ENCODE assay signal across 10 cellular contexts in the genomic region with DNA sequence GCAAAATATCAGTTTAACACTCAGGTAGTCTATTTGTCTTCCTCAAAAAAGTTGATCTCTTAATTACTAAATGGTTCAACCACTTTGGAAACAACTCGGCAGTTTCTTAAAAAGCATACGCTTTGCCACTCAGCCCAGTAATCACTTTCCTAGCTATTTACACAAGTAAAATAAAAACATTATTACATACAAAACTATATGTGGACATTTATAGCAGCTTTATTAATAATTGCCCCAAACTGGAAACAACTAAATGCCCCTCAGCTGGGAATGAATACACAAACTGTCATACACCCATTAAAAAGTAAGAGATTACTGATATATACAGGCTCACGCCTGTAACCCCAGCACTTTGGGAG. TPM values are rescaled to one million over a fixed set of nuclear protein-coding genes. Genes with fewer than 3 reads are reported as not detected.
A peak's percentile ranks its signal among the peaks of the same experiment; 100 is the strongest.
DNase-seq lines count a peak whose midpoint lies in the region; ATAC-seq and TF ChIP-seq lines count a peak whose summit lies in the region.
"Had no signal": no experiment of that assay in that cellular context is flagged by ENCODE, and none has a peak within 500 bp of the region (broad histone marks: within the 10 kb centered on the region; RNA-seq: fewer than 3 reads in every experiment).

No MANE protein-coding gene starts in this region.

- no peak for DNase-seq in activated CD4-positive, CD25-positive, alpha-beta regulatory T cell (lab: John Stamatoyannopoulos, UW)
- DNase-seq in LHCN-M2 (ENCODE audit: low read depth) (peak; percentile 19), neural crest cell (ENCODE audit: low read depth, low spot score) (no peak), OCI-M2 (lab: John Stamatoyannopoulos, UW; ENCODE audit: unreplicated experiment) (no peak), foreskin melanocyte (no peak)
- no peak for DNase-seq in activated naive CD8-positive, alpha-beta T cell treated with anti-CD3 and anti-CD28 coated beads, Interleukin-2, amount 50 U/mL, for 24 hours
- DNase-seq: kidney, NCI-H524 had no signal

- H3K9me3 Mint-ChIP-seq in activated naive CD8-positive, alpha-beta T cell treated with anti-CD3 and anti-CD28 coated beads, Interleukin-2, amount 50 U/mL, for 24 hours, result no peaks in the 10 kb centered on the region
- H3K9me3 Mint-ChIP-seq in neural crest cell, result no peaks in the 10 kb centered on the region

- TF ChIP-seq CTCF in neural crest cell (conservative IDR thresholded peaks at IDR 0.05), result no peak

- peak overlapping the region; percentile 47 for H3K27ac Mint-ChIP-seq in activated naive CD8-positive, alpha-beta T cell treated with anti-CD3 and anti-CD28 coated beads, Interleukin-2, amount 50 U/mL, for 24 hours
- no peak overlapping the region for H3K27ac Mint-ChIP-seq in neural crest cell (ENCODE audit: unreplicated experiment)

- peak overlapping the region; percentile 35 for H3K4me3 Mint-ChIP-seq in activated naive CD8-positive, alpha-beta T cell treated with anti-CD3 and anti-CD28 coated beads, Interleukin-2, amount 50 U/mL, for 24 hours
- peak overlapping the region; percentile 86 for H3K4me3 Mint-ChIP-seq in neural crest cell

- H3K36me3 Mint-ChIP-seq in activated naive CD8-positive, alpha-beta T cell treated with anti-CD3 and anti-CD28 coated beads, Interleukin-2, amount 50 U/mL, for 24 hours (ENCODE audit: low read depth), result peaks cover 39% of the 10 kb centered on the region
- peaks cover 34% of the 10 kb centered on the region for H3K36me3 Mint-ChIP-seq in neural crest cell (ENCODE audit: low read depth)

- H3K4me1 Mint-ChIP-seq in activated naive CD8-positive, alpha-beta T cell treated with anti-CD3 and anti-CD28 coated beads, Interleukin-2, amount 50 U/mL, for 24 hours, result peaks cover 41% of the 10 kb centered on the region
- peaks cover 33% of the 10 kb centered on the region for H3K4me1 Mint-ChIP-seq in neural crest cell

- H3K27me3 Mint-ChIP-seq in activated naive CD8-positive, alpha-beta T cell treated with anti-CD3 and anti-CD28 coated beads, Interleukin-2, amount 50 U/mL, for 24 hours, result no peaks in the 10 kb centered on the region
- peaks cover 37% of the 10 kb centered on the region for H3K27me3 Mint-ChIP-seq in neural crest cell (ENCODE audit: low read depth)

- ATAC-seq in activated CD4-positive, CD25-positive, alpha-beta regulatory T cell treated with anti-CD3 and anti-CD28 coated beads, Interleukin-2, amount 50 U/mL, for 24 hours, result peak; percentile 5
- ATAC-seq in activated naive CD8-positive, alpha-beta T cell treated with anti-CD3 and anti-CD28 coated beads, Interleukin-2, amount 50 U/mL, for 24 hours, result peak; percentile 6
- ATAC-seq in GM18498 (IDR thresholded peaks at IDR 0.05; ENCODE audit: unreplicated experiment), result no peak

RNA-seq across cellular contexts. Expression of a gene that starts 7.4 kb away (rescaled TPM):
- total RNA-seq in LHCN-M2 (2014; rRNA removed) (9,526 and 10,102 TPM in 2 replicates), neural crest cell (11,869 and 11,975 TPM in 2 replicates)
- 9,659 TPM for polyA plus RNA-seq in LHCN-M2 (2012)

RNA-seq across cellular contexts. Expression of a gene that starts 51.9 kb away (rescaled TPM):
- total RNA-seq in LHCN-M2 (2014; rRNA removed), result 26.1 and 26.2 TPM in 2 replicates
- 11.0 TPM for polyA plus RNA-seq in LHCN-M2 (2012)
- total RNA-seq in neural crest cell, result 26.5 and 27.5 TPM in 2 replicates
